In genomic region chr13:24119593-24120508, GRCh38 we compare ENCODE assay signal across 1 cellular context.
TF ChIP-seq lines count a peak whose summit lies in the region.

No MANE protein-coding gene starts in this region.

TF ChIP-seq in H1, 55 proteins besides CTCF, POLR2A, EP300 and RAD21 (continued from another document):
- TF ChIP-seq BACH1 (IDR thresholded peaks at IDR 0.05; ENCODE audit: low read length) (no peak), RNF2 (IDR thresholded peaks at IDR 0.05; ENCODE audit: borderline replicate concordance, low read depth, low read length, missing control alignments, poor library complexity, severe bottlenecking) (no peak)
